17 cellular contexts compared by ENCODE assay signal in genomic region chr2:144147356-144147755, GRCh38.
"Had no signal": no experiment of that assay in that cellular context is flagged by ENCODE, and none has a peak within 500 bp of the region (broad histone marks: within the 10 kb centered on the region; RNA-seq: fewer than 3 reads in every experiment).

No MANE protein-coding gene starts in this region.

- H3K36me3 ChIP-seq: MG63, SJSA1 had no signal

- DNase-seq: Karpas-422, KG1, MG63, NCI-H1092, NCI-H1436 treated with DMSO at 0.1 percent for 48 hours, NCI-H1694, NCI-H187 treated with DMSO at 0.1 percent for 48 hours, NCI-H2029 treated with DMSO at 0.1 percent for 48 hours, NCI-H2107, NCI-H526 treated with DMSO at 0.1 percent for 48 hours, NCI-H748 treated with DMSO at 0.1 percent for 48 hours, Right ventricle myocardium superior, RPMI8226, SIG-M5 had no signal

- H3K4me3 ChIP-seq: MG63, SJSA1, SK-N-MC had no signal

- H3K9me3 ChIP-seq: MG63, SJSA1 had no signal

- H3K27ac ChIP-seq: SJSA1, SK-N-MC had no signal

- H3K27me3 ChIP-seq: MG63, SJSA1 had no signal

- H3K4me1 ChIP-seq: SJSA1 had no signal

- FAIRE-seq: RCC 7860 had no signal
